In genomic region chr15:61050844-61051569, GRCh38 we compare ENCODE assay signal across 18 cellular contexts.
A peak's percentile ranks its signal among the peaks of the same experiment; 100 is the strongest.
DNase-seq lines count a peak whose midpoint lies in the region; ATAC-seq and TF ChIP-seq lines count a peak whose summit lies in the region.
"Had no signal": no experiment of that assay in that cellular context is flagged by ENCODE, and none has a peak within 500 bp of the region (broad histone marks: within the 10 kb centered on the region; RNA-seq: fewer than 3 reads in every experiment).

No MANE protein-coding gene starts in this region.

- no peak overlapping the region for H3K4me3 Mint-ChIP-seq in T-cell
- H3K4me3 Mint-ChIP-seq: effector memory CD8-positive, alpha-beta T cell; mesothelial cell of epicardium had no signal

- DNase-seq in GM23248, result peak; percentile 40
- DNase-seq in HT1080 (ENCODE audit: low read depth), result peak; percentile 54
- peak; percentile 20 for DNase-seq in choroid plexus epithelial cell (ENCODE audit: low read depth)
- DNase-seq in osteoblast (ENCODE audit: insufficient read length, low spot score, missing footprints), result no peak
- no peak for DNase-seq in upper lobe of right lung
- DNase-seq in NCI-H1417 (lab: John Stamatoyannopoulos, UW), result no peak
- no peak for DNase-seq in T-cell
- DNase-seq: activated CD4-positive, CD25-positive, alpha-beta regulatory T cell; activated naive CD4-positive, alpha-beta T cell treated with anti-CD3 and anti-CD28 coated beads, Interleukin-2, amount 50 U/mL, for 16 hours; effector memory CD8-positive, alpha-beta T cell; foreskin melanocyte; stimulated activated CD8-positive, alpha-beta memory T cell treated with anti-CD3 and anti-CD28 coated beads, Interleukin-4, amount 100 ng/mL, for 48 hours had no signal

- intact Hi-C loops in upper lobe of right lung (cut with DNase I), result no loop called here

- H3K4me1 Mint-ChIP-seq in T-cell, result no peaks in the 10 kb centered on the region

- no peak overlapping the region for H3K27ac ChIP-seq in GM23248
- peak overlapping the region; percentile 3 for H3K27ac ChIP-seq in osteoblast (ENCODE audit: low read depth, low read length)
- H3K27ac ChIP-seq in upper lobe of right lung, result no peak overlapping the region
- H3K27ac ChIP-seq: cardiac muscle cell, prostate gland, SK-N-MC, tibial artery had no signal

- ATAC-seq in upper lobe of right lung (no peak), T-cell (replicated peaks in 1 of 4) (no peak), HG03521 (IDR thresholded peaks at IDR 0.05; ENCODE audit: unreplicated experiment) (no peak)
- ATAC-seq: effector memory CD8-positive, alpha-beta T cell had no signal

- in situ Hi-C loops in GM23248 (cut with MboI), result loop anchor here (10.0 to 25.0 kb wide), 2 partner anchors 466 to 786 kb away; no protein-coding TSS in a partner anchor

- no peaks in the 10 kb centered on the region for H4K20me1 ChIP-seq in GM23248 (ENCODE audit: insufficient read depth)
- H4K20me1 ChIP-seq in osteoblast (ENCODE audit: insufficient read depth, low read length), result peaks cover 5% of the 10 kb centered on the region

- H3K9me3 ChIP-seq in GM23248 (ENCODE audit: low read depth) (no peaks in the 10 kb centered on the region), osteoblast (ENCODE audit: low read depth, low read length) (no peaks in the 10 kb centered on the region), upper lobe of right lung (no peaks in the 10 kb centered on the region)
- H3K9me3 ChIP-seq: prostate gland, tibial artery had no signal

- no peaks in the 10 kb centered on the region for H3K36me3 Mint-ChIP-seq in T-cell
- H3K36me3 Mint-ChIP-seq: mesothelial cell of epicardium had no signal

- TF ChIP-seq CTCF in choroid plexus epithelial cell (conservative IDR thresholded peaks at IDR 0.05; ENCODE audit: low read depth, low read length) (no peak), osteoblast (IDR thresholded peaks at IDR 0.05; ENCODE audit: extremely low read depth, low read depth, low read length) (no peak), upper lobe of right lung (IDR thresholded peaks at IDR 0.05) (no peak)

- H3F3A ChIP-seq in GM23248 (ENCODE audit: insufficient read depth), result peaks cover 9% of the 10 kb centered on the region; the same call in 1 of the 2 replicates

- H3K4me2 ChIP-seq in GM23248 (ENCODE audit: unreplicated experiment), result no peak overlapping the region
- peak overlapping the region; percentile 38 for H3K4me2 ChIP-seq in osteoblast (ENCODE audit: insufficient read depth, low read length)

- no peak overlapping the region for H3K27ac Mint-ChIP-seq in T-cell
- H3K27ac Mint-ChIP-seq: effector memory CD8-positive, alpha-beta T cell; mesothelial cell of epicardium had no signal

- no peaks in the 10 kb centered on the region for H3K36me3 ChIP-seq in GM23248 (ENCODE audit: low read depth)
- H3K36me3 ChIP-seq in osteoblast (ENCODE audit: insufficient read depth, low read length), result no peaks in the 10 kb centered on the region
- H3K36me3 ChIP-seq in upper lobe of right lung, result no peaks in the 10 kb centered on the region
- H3K36me3 ChIP-seq: cardiac muscle cell, prostate gland, tibial artery had no signal

- H3K79me2 ChIP-seq in GM23248 (ENCODE audit: insufficient read depth), result no peaks in the 10 kb centered on the region
- no peaks in the 10 kb centered on the region for H3K79me2 ChIP-seq in osteoblast (ENCODE audit: insufficient read depth, low read length)

- H3K27me3 Mint-ChIP-seq in T-cell, result peaks cover 19 to 23% of the 10 kb centered on the region in 2 donors

- WGBS in GM23248 (ENCODE audit: low coverage in 1 of 2, low lambda C conversion rate in 2 of 2, missing lambda C conversion rate in 2 of 2), 2 experiments, result 65 to 73% methylated on average over 6 of the region's 6 CpGs

- H3K4me1 ChIP-seq in GM23248 (ENCODE audit: insufficient read depth), result peaks cover 10% of the 10 kb centered on the region; the same call in 1 of the 2 replicates
- peaks cover 33% of the 10 kb centered on the region for H3K4me1 ChIP-seq in osteoblast (ENCODE audit: insufficient read depth, low read length)
- no peaks in the 10 kb centered on the region for H3K4me1 ChIP-seq in upper lobe of right lung
- H3K4me1 ChIP-seq: prostate gland had no signal

- no peaks in the 10 kb centered on the region for H3K27me3 ChIP-seq in GM23248 (replicated peaks; ENCODE audit: insufficient read depth)
- no peaks in the 10 kb centered on the region for H3K27me3 ChIP-seq in osteoblast (ENCODE audit: insufficient read depth, low read length)
- H3K27me3 ChIP-seq in upper lobe of right lung, result no peaks in the 10 kb centered on the region
- H3K27me3 ChIP-seq: cardiac muscle cell, tibial artery had no signal

- H3K9me2 ChIP-seq in GM23248 (ENCODE audit: insufficient read depth), result no peaks in the 10 kb centered on the region

- H3K9me3 Mint-ChIP-seq in T-cell, result no peaks in the 10 kb centered on the region
- H3K9me3 Mint-ChIP-seq: effector memory CD8-positive, alpha-beta T cell; mesothelial cell of epicardium had no signal

- POLR2A ChIA-PET in T-cell (lab: Charles Lee), result no interaction called here

- H3K4me3 ChIP-seq in GM23248, result no peak overlapping the region
- H3K4me3 ChIP-seq in choroid plexus epithelial cell (ENCODE audit: low read depth, low read length), result no peak overlapping the region
- H3K4me3 ChIP-seq in osteoblast (ENCODE audit: insufficient read depth, low read length), result no peak overlapping the region
- H3K4me3 ChIP-seq in upper lobe of right lung, result no peak overlapping the region
- H3K4me3 ChIP-seq: cardiac muscle cell, prostate gland, SK-N-MC, tibial artery had no signal

- no peak overlapping the region for H3K9ac ChIP-seq in GM23248

- no peak overlapping the region for H2AFZ ChIP-seq in GM23248
- no peak overlapping the region for H2AFZ ChIP-seq in osteoblast (ENCODE audit: low read length)

- CTCF ChIA-PET in T-cell (lab: Charles Lee), result no interaction called here

Comparison
In these comparisons a context has a peak if more than half of its experiments do, and no peak if none do; other contexts are left out.
1. DNase-seq: peak in GM23248 (single experiment), HT1080 (single experiment) and choroid plexus epithelial cell (single experiment); none in osteoblast (single experiment), upper lobe of right lung (single experiment), NCI-H1417 (0 of 3) and T-cell (0 of 34).